In the genomic region with DNA sequence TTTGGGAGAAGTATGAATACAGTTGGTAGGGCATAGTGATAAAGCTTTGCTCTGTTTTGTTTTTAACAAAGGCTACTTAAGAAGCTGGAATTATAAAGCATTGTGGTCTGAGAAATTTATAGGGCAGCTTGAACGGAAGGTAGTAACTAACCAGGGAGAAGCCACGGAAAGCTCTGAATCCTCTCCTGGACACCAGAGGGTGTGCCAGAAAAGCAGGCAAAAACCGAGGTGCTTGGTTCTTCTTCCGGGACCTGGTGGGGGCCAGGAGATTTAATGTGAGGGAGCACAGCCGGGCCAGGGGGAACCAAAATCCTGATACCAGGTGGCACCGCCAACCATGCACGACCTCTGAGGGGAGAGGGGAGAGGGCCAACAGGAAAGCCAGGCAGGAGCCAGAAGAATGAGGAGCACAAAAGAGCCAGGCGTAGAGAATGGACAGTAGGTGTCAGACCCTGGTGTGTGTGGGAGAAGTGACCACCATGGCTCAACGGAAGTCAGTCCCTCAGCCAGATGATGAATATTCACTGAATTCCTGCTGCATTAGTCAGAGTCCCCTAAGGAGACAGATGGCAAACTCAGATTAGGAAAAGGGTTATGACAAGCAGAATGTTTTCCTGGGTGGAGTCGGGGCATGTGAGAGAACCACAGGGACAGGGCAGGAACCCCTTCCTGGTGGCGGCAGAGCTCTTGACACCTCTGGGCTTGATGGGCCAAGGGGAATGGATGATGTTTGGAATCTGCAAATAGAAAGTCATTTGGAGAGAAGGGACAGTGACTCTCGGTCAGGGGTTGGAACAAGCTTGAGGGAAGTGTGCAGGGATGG, we compare ENCODE assay signal across 10 cellular contexts.
DNase-seq lines count a peak whose midpoint lies in the region; ATAC-seq and TF ChIP-seq lines count a peak whose summit lies in the region.
"Had no signal": no experiment of that assay in that cellular context is flagged by ENCODE, and none has a peak within 500 bp of the region (broad histone marks: within the 10 kb centered on the region; RNA-seq: fewer than 3 reads in every experiment).

No MANE protein-coding gene starts in this region.

- peaks cover 28% of the 10 kb centered on the region for H3K4me1 Mint-ChIP-seq in WTC11

- 0 out of 2 replicates have a peak, but pooled peaks cover 3% of the 10 kb centered on the region for H3K9me3 Mint-ChIP-seq in WTC11

- peaks cover 41% of the 10 kb centered on the region for H3K4me1 ChIP-seq in left ventricle myocardium inferior

- peak overlapping the region; percentile 61 for H3K27ac ChIP-seq in left ventricle myocardium inferior (replicated peaks)
- H3K27ac ChIP-seq: C4-2B had no signal

- H3K27me3 Mint-ChIP-seq in WTC11 (ENCODE audit: low read depth), result no peaks in the 10 kb centered on the region
- H3K27me3 Mint-ChIP-seq: naive thymus-derived CD4-positive, alpha-beta T cell had no signal

- POLR2A ChIA-PET in WTC11 (lab: Charles Lee), result no interaction called here

- no peak overlapping the region for H3K4me3 Mint-ChIP-seq in WTC11
- H3K4me3 Mint-ChIP-seq: naive thymus-derived CD4-positive, alpha-beta T cell had no signal

- TF ChIP-seq CTCF in left ventricle myocardium inferior (IDR thresholded peaks at IDR 0.05; ENCODE audit: borderline replicate concordance), result no peak
- no peak for TF ChIP-seq CTCF in WTC11 (IDR thresholded peaks at IDR 0.05)

- no peaks in the 10 kb centered on the region; the same call in 1 of the 2 replicates for H3K36me3 Mint-ChIP-seq in WTC11

- no peaks in the 10 kb centered on the region for H3K9me3 ChIP-seq in left ventricle myocardium inferior (replicated peaks)

- intact Hi-C loops in left ventricle myocardium inferior (cut with micrococcal nuclease) (loop anchor here (5.0 kb wide), 1 partner anchor 76 kb away; no protein-coding TSS in a partner anchor), Right ventricle myocardium superior (cut with DNase I) (no loop called here)

- CTCF ChIA-PET in WTC11 (lab: Charles Lee), result interaction anchor here (1.5 kb wide), 1 partner anchor 16 kb away, joined by 3 read pairs; no protein-coding TSS in a partner anchor

- no peak for DNase-seq in left ventricle myocardium inferior
- no peak for DNase-seq in Right ventricle myocardium superior
- DNase-seq in WTC11 (ENCODE audit: low spot score), result no peak
- peak; percentile 15 for DNase-seq in iris pigment epithelial cell (ENCODE audit: low read depth)
- DNase-seq in superior temporal gyrus (ENCODE audit: extremely low spot score), result no peak
- DNase-seq in stimulated activated CD4-positive, alpha-beta T cell treated with anti-CD3 and anti-CD28 coated beads, Interleukin-4, amount 100 ng/mL, for 1 hour, result no peak
- DNase-seq: naive thymus-derived CD4-positive, alpha-beta T cell had no signal

- no peak for ATAC-seq in Right ventricle myocardium superior (ENCODE audit: poor library complexity)
- ATAC-seq in WTC11, result peak; percentile 73
- no peak for ATAC-seq in HG03095 (IDR thresholded peaks at IDR 0.05; ENCODE audit: unreplicated experiment)
- no peak for ATAC-seq in HG03175 (IDR thresholded peaks at IDR 0.05; ENCODE audit: unreplicated experiment)
- ATAC-seq: naive thymus-derived CD4-positive, alpha-beta T cell had no signal

- no peaks in the 10 kb centered on the region for H3K27me3 ChIP-seq in left ventricle myocardium inferior (ENCODE audit: low read depth)

- peak overlapping the region; percentile 86 for H3K27ac Mint-ChIP-seq in WTC11

- no peaks in the 10 kb centered on the region for H3K36me3 ChIP-seq in left ventricle myocardium inferior

- no peak overlapping the region for H3K4me3 ChIP-seq in left ventricle myocardium inferior

TF ChIP-seq in WTC11, 78 proteins besides CTCF, POLR2A, EP300 and RAD21 (continues in another document):
- TF ChIP-seq ZBTB21 (CRISPR knock-in tag; IDR thresholded peaks at IDR 0.05; ENCODE audit: borderline replicate concordance) (no peak), TP53 (CRISPR knock-in tag; IDR thresholded peaks at IDR 0.05) (no peak), KAT7 (CRISPR knock-in tag; IDR thresholded peaks at IDR 0.05; ENCODE audit: borderline replicate concordance) (no peak), ETV6 (CRISPR knock-in tag; IDR thresholded peaks at IDR 0.05) (no peak)
- TF ChIP-seq, protein P1, sequence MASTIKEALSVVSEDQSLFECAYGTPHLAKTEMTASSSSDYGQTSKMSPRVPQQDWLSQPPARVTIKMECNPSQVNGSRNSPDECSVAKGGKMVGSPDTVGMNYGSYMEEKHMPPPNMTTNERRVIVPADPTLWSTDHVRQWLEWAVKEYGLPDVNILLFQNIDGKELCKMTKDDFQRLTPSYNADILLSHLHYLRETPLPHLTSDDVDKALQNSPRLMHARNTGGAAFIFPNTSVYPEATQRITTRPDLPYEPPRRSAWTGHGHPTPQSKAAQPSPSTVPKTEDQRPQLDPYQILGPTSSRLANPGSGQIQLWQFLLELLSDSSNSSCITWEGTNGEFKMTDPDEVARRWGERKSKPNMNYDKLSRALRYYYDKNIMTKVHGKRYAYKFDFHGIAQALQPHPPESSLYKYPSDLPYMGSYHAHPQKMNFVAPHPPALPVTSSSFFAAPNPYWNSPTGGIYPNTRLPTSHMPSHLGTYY (CRISPR knock-in tag; IDR thresholded peaks at IDR 0.05), result no peak
- TF ChIP-seq, protein P2, sequence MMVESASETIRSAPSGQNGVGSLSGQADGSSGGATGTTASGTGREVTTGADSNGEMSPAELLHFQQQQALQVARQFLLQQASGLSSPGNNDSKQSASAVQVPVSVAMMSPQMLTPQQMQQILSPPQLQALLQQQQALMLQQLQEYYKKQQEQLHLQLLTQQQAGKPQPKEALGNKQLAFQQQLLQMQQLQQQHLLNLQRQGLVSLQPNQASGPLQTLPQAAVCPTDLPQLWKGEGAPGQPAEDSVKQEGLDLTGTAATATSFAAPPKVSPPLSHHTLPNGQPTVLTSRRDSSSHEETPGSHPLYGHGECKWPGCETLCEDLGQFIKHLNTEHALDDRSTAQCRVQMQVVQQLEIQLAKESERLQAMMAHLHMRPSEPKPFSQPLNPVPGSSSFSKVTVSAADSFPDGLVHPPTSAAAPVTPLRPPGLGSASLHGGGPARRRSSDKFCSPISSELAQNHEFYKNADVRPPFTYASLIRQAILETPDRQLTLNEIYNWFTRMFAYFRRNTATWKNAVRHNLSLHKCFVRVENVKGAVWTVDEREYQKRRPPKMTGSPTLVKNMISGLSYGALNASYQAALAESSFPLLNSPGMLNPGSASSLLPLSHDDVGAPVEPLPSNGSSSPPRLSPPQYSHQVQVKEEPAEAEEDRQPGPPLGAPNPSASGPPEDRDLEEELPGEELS (CRISPR knock-in tag; IDR thresholded peaks at IDR 0.05), result no peak
- TF ChIP-seq, protein P3, sequence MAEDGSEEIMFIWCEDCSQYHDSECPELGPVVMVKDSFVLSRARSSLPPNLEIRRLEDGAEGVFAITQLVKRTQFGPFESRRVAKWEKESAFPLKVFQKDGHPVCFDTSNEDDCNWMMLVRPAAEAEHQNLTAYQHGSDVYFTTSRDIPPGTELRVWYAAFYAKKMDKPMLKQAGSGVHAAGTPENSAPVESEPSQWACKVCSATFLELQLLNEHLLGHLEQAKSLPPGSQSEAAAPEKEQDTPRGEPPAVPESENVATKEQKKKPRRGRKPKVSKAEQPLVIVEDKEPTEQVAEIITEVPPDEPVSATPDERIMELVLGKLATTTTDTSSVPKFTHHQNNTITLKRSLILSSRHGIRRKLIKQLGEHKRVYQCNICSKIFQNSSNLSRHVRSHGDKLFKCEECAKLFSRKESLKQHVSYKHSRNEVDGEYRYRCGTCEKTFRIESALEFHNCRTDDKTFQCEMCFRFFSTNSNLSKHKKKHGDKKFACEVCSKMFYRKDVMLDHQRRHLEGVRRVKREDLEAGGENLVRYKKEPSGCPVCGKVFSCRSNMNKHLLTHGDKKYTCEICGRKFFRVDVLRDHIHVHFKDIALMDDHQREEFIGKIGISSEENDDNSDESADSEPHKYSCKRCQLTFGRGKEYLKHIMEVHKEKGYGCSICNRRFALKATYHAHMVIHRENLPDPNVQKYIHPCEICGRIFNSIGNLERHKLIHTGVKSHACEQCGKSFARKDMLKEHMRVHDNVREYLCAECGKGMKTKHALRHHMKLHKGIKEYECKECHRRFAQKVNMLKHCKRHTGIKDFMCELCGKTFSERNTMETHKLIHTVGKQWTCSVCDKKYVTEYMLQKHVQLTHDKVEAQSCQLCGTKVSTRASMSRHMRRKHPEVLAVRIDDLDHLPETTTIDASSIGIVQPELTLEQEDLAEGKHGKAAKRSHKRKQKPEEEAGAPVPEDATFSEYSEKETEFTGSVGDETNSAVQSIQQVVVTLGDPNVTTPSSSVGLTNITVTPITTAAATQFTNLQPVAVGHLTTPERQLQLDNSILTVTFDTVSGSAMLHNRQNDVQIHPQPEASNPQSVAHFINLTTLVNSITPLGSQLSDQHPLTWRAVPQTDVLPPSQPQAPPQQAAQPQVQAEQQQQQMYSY (CRISPR knock-in tag; IDR thresholded peaks at IDR 0.05), result no peak
- TF ChIP-seq, protein P4, sequence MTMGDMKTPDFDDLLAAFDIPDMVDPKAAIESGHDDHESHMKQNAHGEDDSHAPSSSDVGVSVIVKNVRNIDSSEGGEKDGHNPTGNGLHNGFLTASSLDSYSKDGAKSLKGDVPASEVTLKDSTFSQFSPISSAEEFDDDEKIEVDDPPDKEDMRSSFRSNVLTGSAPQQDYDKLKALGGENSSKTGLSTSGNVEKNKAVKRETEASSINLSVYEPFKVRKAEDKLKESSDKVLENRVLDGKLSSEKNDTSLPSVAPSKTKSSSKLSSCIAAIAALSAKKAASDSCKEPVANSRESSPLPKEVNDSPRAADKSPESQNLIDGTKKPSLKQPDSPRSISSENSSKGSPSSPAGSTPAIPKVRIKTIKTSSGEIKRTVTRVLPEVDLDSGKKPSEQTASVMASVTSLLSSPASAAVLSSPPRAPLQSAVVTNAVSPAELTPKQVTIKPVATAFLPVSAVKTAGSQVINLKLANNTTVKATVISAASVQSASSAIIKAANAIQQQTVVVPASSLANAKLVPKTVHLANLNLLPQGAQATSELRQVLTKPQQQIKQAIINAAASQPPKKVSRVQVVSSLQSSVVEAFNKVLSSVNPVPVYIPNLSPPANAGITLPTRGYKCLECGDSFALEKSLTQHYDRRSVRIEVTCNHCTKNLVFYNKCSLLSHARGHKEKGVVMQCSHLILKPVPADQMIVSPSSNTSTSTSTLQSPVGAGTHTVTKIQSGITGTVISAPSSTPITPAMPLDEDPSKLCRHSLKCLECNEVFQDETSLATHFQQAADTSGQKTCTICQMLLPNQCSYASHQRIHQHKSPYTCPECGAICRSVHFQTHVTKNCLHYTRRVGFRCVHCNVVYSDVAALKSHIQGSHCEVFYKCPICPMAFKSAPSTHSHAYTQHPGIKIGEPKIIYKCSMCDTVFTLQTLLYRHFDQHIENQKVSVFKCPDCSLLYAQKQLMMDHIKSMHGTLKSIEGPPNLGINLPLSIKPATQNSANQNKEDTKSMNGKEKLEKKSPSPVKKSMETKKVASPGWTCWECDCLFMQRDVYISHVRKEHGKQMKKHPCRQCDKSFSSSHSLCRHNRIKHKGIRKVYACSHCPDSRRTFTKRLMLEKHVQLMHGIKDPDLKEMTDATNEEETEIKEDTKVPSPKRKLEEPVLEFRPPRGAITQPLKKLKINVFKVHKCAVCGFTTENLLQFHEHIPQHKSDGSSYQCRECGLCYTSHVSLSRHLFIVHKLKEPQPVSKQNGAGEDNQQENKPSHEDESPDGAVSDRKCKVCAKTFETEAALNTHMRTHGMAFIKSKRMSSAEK (CRISPR knock-in tag; IDR thresholded peaks at IDR 0.05; ENCODE audit: borderline replicate concordance), result no peak
